Comparison of ENCODE assay signal across 8 cellular contexts in the genomic region with DNA sequence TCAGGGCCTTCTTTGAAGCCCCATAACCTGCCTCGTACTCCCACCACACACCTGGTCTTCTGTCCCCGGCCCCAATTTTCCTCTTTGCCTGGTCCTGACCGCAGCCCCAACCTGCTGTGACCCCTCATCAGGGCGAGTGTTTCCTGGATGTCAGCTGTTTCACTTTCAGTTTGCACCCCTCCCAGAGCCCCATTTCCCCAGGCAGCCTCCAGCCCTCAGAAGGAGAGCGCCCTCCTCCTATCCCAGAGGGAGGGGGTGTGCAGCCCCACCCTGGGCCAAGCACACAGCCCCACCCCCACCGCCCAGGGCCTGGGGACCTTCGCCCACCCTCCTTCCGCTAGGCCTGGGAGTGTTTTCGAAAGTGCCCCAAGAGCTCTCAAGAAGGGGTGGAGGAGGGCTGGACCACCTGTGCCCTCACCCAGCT. TPM values are rescaled to one million over a fixed set of nuclear protein-coding genes. Genes with fewer than 3 reads are reported as not detected.
A peak's percentile ranks its signal among the peaks of the same experiment; 100 is the strongest.
DNase-seq lines count a peak whose midpoint lies in the region; ATAC-seq and TF ChIP-seq lines count a peak whose summit lies in the region.

No MANE protein-coding gene starts in this region.

- no peak for ATAC-seq in HG03159 (IDR thresholded peaks at IDR 0.05; ENCODE audit: unreplicated experiment)

- peak overlapping the region in 1 of 2 donors; percentile 87 for H3K27ac ChIP-seq in uterus

- H3K4me1 ChIP-seq in uterus = peaks cover 5 to 11% of the 10 kb centered on the region in 2 donors

- intact Hi-C loops in uterus (cut with DNase I; ENCODE audit: low total_unique reads) = no loop called here

- no peak for TF ChIP-seq CTCF in HFF-Myc (IDR thresholded peaks at IDR 0.05; ENCODE audit: low read depth, low read length, missing control alignments)
- no peak for TF ChIP-seq CTCF in fibroblast of mammary gland (conservative IDR thresholded peaks at IDR 0.05; ENCODE audit: control insufficient read depth, insufficient read depth, low read depth, low read length)
- TF ChIP-seq CTCF in uterus (IDR thresholded peaks at IDR 0.05) = no peak

- DNase-seq in HFF-Myc (ENCODE audit: extremely low read depth, low read depth) (no peak), fibroblast of mammary gland (ENCODE audit: low read depth) (no peak), medulla oblongata (ENCODE audit: extremely low spot score) (no peak), uterus (no peak), CD1c-positive myeloid dendritic cell (ENCODE audit: extremely low spot score) (no peak)
- peak; percentile 55 for DNase-seq in activated CD4-positive, alpha-beta T cell treated with anti-CD3 and anti-CD28 coated beads for 48 hours
- peak; percentile 61 for DNase-seq in stimulated activated CD8-positive, alpha-beta memory T cell treated with anti-CD3 and anti-CD28 coated beads, Interleukin-4, amount 100 ng/mL, for 48 hours

- no peak for TF ChIP-seq POLR2A in uterus (IDR thresholded peaks at IDR 0.05)

- H3K36me3 ChIP-seq in uterus = no peaks in the 10 kb centered on the region

- no peaks in the 10 kb centered on the region for H3K27me3 ChIP-seq in uterus

- H3K4me3 ChIP-seq in HFF-Myc (replicated peaks; ENCODE audit: low read depth, low read length) (peak overlapping the region; percentile 95), fibroblast of mammary gland (ENCODE audit: control insufficient read depth, low read depth, low read length) (peak overlapping the region; percentile 22), uterus (peak overlapping the region in 1 of 2 donors; percentile 80)

- no peaks in the 10 kb centered on the region for H3K9me3 ChIP-seq in uterus

RNA-seq across cellular contexts. Expression of a gene that starts 1.5 kb away (rescaled TPM):
- 10 to 100 TPM in 2 of 4 donors, 1 to 10 TPM in 1, under 1 TPM in 1; 0.88 to 15.3 (median 6.1) TPM for total RNA-seq in uterus

RNA-seq across cellular contexts. Expression of a gene that starts 42.5 kb away (rescaled TPM):
- 10 to 100 TPM; 11.2 to 27.6 (median 16.1) TPM for total RNA-seq in uterus

Comparison
In these comparisons a context has a peak if more than half of its experiments do, and no peak if none do; other contexts are left out.
1. DNase-seq: peak in activated CD4-positive, alpha-beta T cell treated with anti-CD3 and anti-CD28 coated beads for 48 hours (single experiment) and stimulated activated CD8-positive, alpha-beta memory T cell treated with anti-CD3 and anti-CD28 coated beads, Interleukin-4, amount 100 ng/mL, for 48 hours (single experiment); none in HFF-Myc (single experiment), fibroblast of mammary gland (single experiment), medulla oblongata (single experiment), uterus (0 of 2) and CD1c-positive myeloid dendritic cell (single experiment).